ENCODE assay signal across 15 cellular contexts in genomic region chr18:63067939-63068338, GRCh38.
DNase-seq lines count a peak whose midpoint lies in the region; ATAC-seq and TF ChIP-seq lines count a peak whose summit lies in the region.
"Had no signal": no experiment of that assay in that cellular context is flagged by ENCODE, and none has a peak within 500 bp of the region (broad histone marks: within the 10 kb centered on the region; RNA-seq: fewer than 3 reads in every experiment).

No MANE protein-coding gene starts in this region.

- no peaks in the 10 kb centered on the region for H3K9me3 ChIP-seq in CD4-positive, CD25-positive, alpha-beta regulatory T cell (ENCODE audit: control insufficient read depth in 2 of 2, low read length in 2 of 2)
- H3K9me3 ChIP-seq: Caco-2 had no signal

- peaks cover 6% of the 10 kb centered on the region for H3K27me3 ChIP-seq in CD4-positive, CD25-positive, alpha-beta regulatory T cell (ENCODE audit: control insufficient read depth, insufficient read depth, low read length)
- peaks cover 11% of the 10 kb centered on the region for H3K27me3 ChIP-seq in foreskin keratinocyte

- no peaks in the 10 kb centered on the region for H3K4me1 Mint-ChIP-seq in CD4-positive, CD25-positive, alpha-beta regulatory T cell

- H3K4me3 Mint-ChIP-seq in CD4-positive, CD25-positive, alpha-beta regulatory T cell = no peak overlapping the region

- H3K4me3 ChIP-seq in CD4-positive, CD25-positive, alpha-beta regulatory T cell (ENCODE audit: low read depth, low read length) = no peak overlapping the region
- H3K4me3 ChIP-seq: HAP-1 had no signal

- DNase-seq in activated CD4-positive, alpha-beta T cell treated with anti-CD3 and anti-CD28 coated beads for 48 hours = peak; percentile 29
- DNase-seq in activated CD4-positive, alpha-beta T cell treated with anti-CD3 and anti-CD28 coated beads, Interleukin-2, amount 50 U/mL, for 48 hours = no peak
- peak in 1 of 3 donors; percentile 46 for DNase-seq in CD4-positive, CD25-positive, alpha-beta regulatory T cell
- DNase-seq in RWPE1 (ENCODE audit: low spot score) (peak; percentile 22), foreskin keratinocyte (peak in 1 of 2 donors; percentile 60), NOMO-1 treated with DMSO at 0.1 percent for 48 hours (lab: John Stamatoyannopoulos, UW; ENCODE audit: unreplicated experiment) (no peak), NCI-H1105 (lab: John Stamatoyannopoulos, UW) (no peak)
- DNase-seq: C1 segment of cervical spinal cord, Caco-2, NCI-H1417 treated with DMSO at 0.1 percent for 48 hours, NCI-H2029, NCI-H2171 treated with DMSO at 0.1 percent for 48 hours, NCI-H82 had no signal

- peaks cover 6% of the 10 kb centered on the region for H3K27me3 Mint-ChIP-seq in CD4-positive, CD25-positive, alpha-beta regulatory T cell

- H3K27ac ChIP-seq in CD4-positive, CD25-positive, alpha-beta regulatory T cell (ENCODE audit: insufficient read depth, low read length, poor library complexity, severe bottlenecking) = no peak overlapping the region
- no peak overlapping the region for H3K27ac ChIP-seq in RWPE1
- H3K27ac ChIP-seq in foreskin keratinocyte = no peak overlapping the region

- peaks cover 0 to 1% (median 0%) of the 10 kb centered on the region in 7 donors for H3K9me3 Mint-ChIP-seq in CD4-positive, CD25-positive, alpha-beta regulatory T cell

- POLR2A ChIA-PET in RWPE1 (lab: Yijun Ruan, JAX; ENCODE audit: low non-redundant PET) = no interaction called here

- H3K4me1 ChIP-seq in CD4-positive, CD25-positive, alpha-beta regulatory T cell (ENCODE audit: control insufficient read depth, insufficient read depth, low read length, poor library complexity, severe bottlenecking) = no peaks in the 10 kb centered on the region
- H3K4me1 ChIP-seq in foreskin keratinocyte = no peaks in the 10 kb centered on the region

- peak; percentile 34 to 56 for ATAC-seq in CD4-positive, CD25-positive, alpha-beta regulatory T cell (ENCODE audit: low read depth in 2 of 2)
- ATAC-seq in foreskin keratinocyte (peak; percentile 74), GM21360 (IDR thresholded peaks at IDR 0.05; ENCODE audit: unreplicated experiment) (no peak)

- H3K36me3 ChIP-seq in CD4-positive, CD25-positive, alpha-beta regulatory T cell (ENCODE audit: control insufficient read depth, insufficient read depth, low read length) = no peaks in the 10 kb centered on the region
- H3K36me3 ChIP-seq: HAP-1 had no signal

- no peaks in the 10 kb centered on the region for H3K36me3 Mint-ChIP-seq in CD4-positive, CD25-positive, alpha-beta regulatory T cell

- H3K27ac Mint-ChIP-seq in CD4-positive, CD25-positive, alpha-beta regulatory T cell = no peak overlapping the region

- CTCF ChIA-PET in RWPE1 (lab: Yijun Ruan, JAX) = no interaction called here

- TF ChIP-seq CTCF in RWPE1 (conservative IDR thresholded peaks at IDR 0.05; ENCODE audit: low read depth) (no peak), foreskin keratinocyte (conservative IDR thresholded peaks at IDR 0.05) (no peak)

Comparison
In these comparisons a context has a peak if more than half of its experiments do, and no peak if none do; other contexts are left out.
1. DNase-seq: peak in activated CD4-positive, alpha-beta T cell treated with anti-CD3 and anti-CD28 coated beads for 48 hours (single experiment) and RWPE1 (single experiment); none in activated CD4-positive, alpha-beta T cell treated with anti-CD3 and anti-CD28 coated beads, Interleukin-2, amount 50 U/mL, for 48 hours (0 of 2), NOMO-1 treated with DMSO at 0.1 percent for 48 hours (single experiment) and NCI-H1105 (single experiment).